Comparison of ENCODE assay signal across 22 cellular contexts in the genomic region with DNA sequence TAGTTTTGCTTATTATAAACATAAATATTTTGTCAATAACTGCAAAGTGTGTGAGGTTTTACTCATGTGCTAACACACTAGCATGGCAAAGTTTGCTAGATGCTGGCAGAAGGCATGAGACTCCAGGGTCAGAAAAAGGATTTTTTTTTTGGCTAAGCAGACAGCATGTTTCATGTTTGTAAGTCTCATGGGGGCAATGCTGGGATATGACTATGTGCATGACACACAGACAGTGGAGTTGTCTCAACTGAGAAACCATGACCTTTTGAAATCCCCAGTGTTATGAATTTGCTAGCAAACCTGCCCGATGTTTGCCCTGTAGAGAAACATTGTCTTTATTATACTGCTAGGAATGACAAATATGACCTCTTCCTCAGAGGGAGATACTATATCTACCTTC.
"Had no signal": no experiment of that assay in that cellular context is flagged by ENCODE, and none has a peak within 500 bp of the region (broad histone marks: within the 10 kb centered on the region; RNA-seq: fewer than 3 reads in every experiment).

No MANE protein-coding gene starts in this region.

- H3K27me3 ChIP-seq: dorsolateral prefrontal cortex, gastrocnemius medialis, heart right ventricle, right lobe of liver, spleen, stomach, transverse colon had no signal

- H3K4me3 Mint-ChIP-seq: naive B cell; nephron progenitor cell; stimulated activated naive B cell treated with anti-CD40 and anti-IgM and Interleukin-4, amounts not matched to agents 10 μg/mL and 1 μg/mL and 100 μg/mL, for 72 hours had no signal

- H3K4me1 ChIP-seq: gastrocnemius medialis, heart right ventricle, parathyroid adenoma, psoas muscle, right lobe of liver, spleen, stomach, transverse colon had no signal

- H3K9me3 ChIP-seq: gastrocnemius medialis, psoas muscle, right lobe of liver, stomach, thoracic aorta, transverse colon had no signal

- DNase-seq: cortex of kidney; dorsolateral prefrontal cortex; effector CD8-positive, alpha-beta T cell; gastrocnemius medialis; heart right ventricle; hypothalamus; kidney glomerular epithelial cell; mesendoderm; naive B cell; nephron progenitor cell; psoas muscle; retina; right lobe of liver; spleen; stimulated activated CD4-positive, alpha-beta T cell treated with anti-CD3 and anti-CD28 coated beads, Interleukin-2, amount 100 ng/mL, for 24 hours; stimulated activated CD4-positive, alpha-beta T cell treated with anti-CD3 and anti-CD28 coated beads, Interleukin-4, amount 100 ng/mL, for 4 hours; stimulated activated naive B cell treated with anti-CD40 and anti-IgM and Interleukin-4, amounts not matched to agents 10 μg/mL and 1 μg/mL and 100 μg/mL, for 72 hours; stomach; substantia nigra; transverse colon had no signal

- H3K4me1 Mint-ChIP-seq: naive B cell; nephron progenitor cell; stimulated activated naive B cell treated with anti-CD40 and anti-IgM and Interleukin-4, amounts not matched to agents 10 μg/mL and 1 μg/mL and 100 μg/mL, for 72 hours had no signal

- H3K9me3 Mint-ChIP-seq: nephron progenitor cell had no signal

- H3K36me3 ChIP-seq: gastrocnemius medialis, heart right ventricle, right lobe of liver, spleen, stomach, thoracic aorta, transverse colon had no signal

- H3K27ac ChIP-seq: dorsolateral prefrontal cortex, gastrocnemius medialis, heart right ventricle, parathyroid adenoma, psoas muscle, right lobe of liver, spleen, stomach, thoracic aorta, transverse colon had no signal

- H3K9ac ChIP-seq: parathyroid adenoma had no signal

- H3K27ac Mint-ChIP-seq: naive B cell; nephron progenitor cell; stimulated activated naive B cell treated with anti-CD40 and anti-IgM and Interleukin-4, amounts not matched to agents 10 μg/mL and 1 μg/mL and 100 μg/mL, for 72 hours had no signal

- H3K36me3 Mint-ChIP-seq: naive B cell; stimulated activated naive B cell treated with anti-CD40 and anti-IgM and Interleukin-4, amounts not matched to agents 10 μg/mL and 1 μg/mL and 100 μg/mL, for 72 hours had no signal

- H3K79me2 ChIP-seq: parathyroid adenoma had no signal

- H3K4me3 ChIP-seq: dorsolateral prefrontal cortex, gastrocnemius medialis, heart right ventricle, psoas muscle, right lobe of liver, spleen, stomach, thoracic aorta, transverse colon had no signal

- ATAC-seq: gastrocnemius medialis; heart right ventricle; psoas muscle; right lobe of liver; stimulated activated naive B cell treated with anti-CD40 and anti-IgM and Interleukin-4, amounts not matched to agents 10 μg/mL and 1 μg/mL and 100 μg/mL, for 72 hours had no signal

- H3K27me3 Mint-ChIP-seq: naive B cell; stimulated activated naive B cell treated with anti-CD40 and anti-IgM and Interleukin-4, amounts not matched to agents 10 μg/mL and 1 μg/mL and 100 μg/mL, for 72 hours had no signal

- H2AFZ ChIP-seq: parathyroid adenoma had no signal
